In the genomic region with DNA sequence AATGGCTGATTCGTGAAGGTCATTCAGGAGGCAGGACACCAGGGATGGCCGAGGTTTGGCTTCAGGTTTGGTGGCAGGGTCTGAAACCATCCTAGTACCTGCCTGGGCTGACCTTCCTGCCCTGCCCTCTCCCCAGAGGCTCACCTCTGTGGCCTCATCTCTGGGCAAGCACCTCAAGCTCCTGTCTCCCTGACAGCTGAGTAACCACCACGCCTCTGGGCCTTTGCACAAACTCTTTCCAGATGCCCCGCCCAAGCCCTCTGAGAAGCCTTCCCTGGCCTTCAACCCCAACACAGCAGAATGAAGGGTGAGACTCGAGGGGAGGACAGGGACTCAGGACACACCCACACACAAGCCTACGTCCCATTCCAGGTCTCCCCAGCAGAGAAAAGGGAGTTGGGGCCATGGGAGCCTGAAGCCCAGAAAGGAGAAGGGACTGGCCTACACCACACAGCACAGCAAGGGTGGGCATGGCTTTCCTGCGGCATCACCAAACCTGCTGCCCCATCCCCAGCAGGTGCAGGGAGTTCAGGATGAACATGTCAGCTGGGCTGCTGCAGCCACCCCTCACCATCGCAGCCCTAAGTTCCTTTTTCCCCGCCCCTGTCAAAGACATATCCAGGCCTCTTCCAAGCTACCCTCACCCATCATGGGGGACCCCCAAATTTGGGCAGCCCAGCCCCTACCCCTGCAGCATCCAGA, we compare ENCODE assay signal across 24 cellular contexts. TPM values are rescaled to one million over a fixed set of nuclear protein-coding genes. Genes with fewer than 3 reads are reported as not detected.
A peak's percentile ranks its signal among the peaks of the same experiment; 100 is the strongest.
DNase-seq lines count a peak whose midpoint lies in the region; ATAC-seq and FAIRE-seq lines count a peak whose summit lies in the region.
"Had no signal": no experiment of that assay in that cellular context is flagged by ENCODE, and none has a peak within 500 bp of the region (broad histone marks: within the 10 kb centered on the region; RNA-seq: fewer than 3 reads in every experiment).

No MANE protein-coding gene starts in this region.

- no peaks in the 10 kb centered on the region for H3K79me2 ChIP-seq in Karpas-422 (ENCODE audit: low read length)

- no peak overlapping the region for H3K4me3 Mint-ChIP-seq in activated naive CD4-positive, alpha-beta T cell treated with anti-CD3 and anti-CD28 coated beads, Interleukin-2, amount 10 ng/mL, durations not matched to agents 7 days and 5 days
- H3K4me3 Mint-ChIP-seq in stimulated activated naive B cell treated with anti-CD40 and anti-IgM and Interleukin-4, amounts not matched to agents 10 μg/mL and 1 μg/mL and 100 μg/mL, for 72 hours, result peak overlapping the region; percentile 83 to 84

- peaks cover 5% of the 10 kb centered on the region for H3K36me3 Mint-ChIP-seq in activated naive CD4-positive, alpha-beta T cell treated with anti-CD3 and anti-CD28 coated beads, Interleukin-2, amount 10 ng/mL, durations not matched to agents 7 days and 5 days
- H3K36me3 Mint-ChIP-seq in stimulated activated naive B cell treated with anti-CD40 and anti-IgM and Interleukin-4, amounts not matched to agents 10 μg/mL and 1 μg/mL and 100 μg/mL, for 72 hours, result peaks cover 34 to 55% of the 10 kb centered on the region in 2 donors

- H3K27me3 Mint-ChIP-seq in activated naive CD4-positive, alpha-beta T cell treated with anti-CD3 and anti-CD28 coated beads, Interleukin-2, amount 10 ng/mL, durations not matched to agents 7 days and 5 days, result peaks cover 89% of the 10 kb centered on the region
- peaks cover 15 to 19% of the 10 kb centered on the region in 2 donors for H3K27me3 Mint-ChIP-seq in stimulated activated naive B cell treated with anti-CD40 and anti-IgM and Interleukin-4, amounts not matched to agents 10 μg/mL and 1 μg/mL and 100 μg/mL, for 72 hours

- peaks cover 32% of the 10 kb centered on the region for H4K20me1 ChIP-seq in Karpas-422 (ENCODE audit: insufficient read depth, low read depth, low read length)

- H3K27ac Mint-ChIP-seq in activated naive CD4-positive, alpha-beta T cell treated with anti-CD3 and anti-CD28 coated beads, Interleukin-2, amount 10 ng/mL, durations not matched to agents 7 days and 5 days, result peak overlapping the region; percentile 60
- H3K27ac Mint-ChIP-seq in stimulated activated naive B cell treated with anti-CD40 and anti-IgM and Interleukin-4, amounts not matched to agents 10 μg/mL and 1 μg/mL and 100 μg/mL, for 72 hours, result peak overlapping the region; percentile 89

- H3K9ac ChIP-seq in Karpas-422 (ENCODE audit: low read length) (no peak overlapping the region), iPS-15b (ENCODE audit: low read depth, low read length) (no peak overlapping the region)

- H3K9me2 ChIP-seq in Karpas-422 (replicated peaks; ENCODE audit: insufficient read depth, low read length), result no peaks in the 10 kb centered on the region

- H3K4me1 ChIP-seq in Karpas-422 (ENCODE audit: low read length) (peaks cover 41% of the 10 kb centered on the region), iPS-15b (ENCODE audit: control insufficient read depth, insufficient read depth, low read length) (no peaks in the 10 kb centered on the region)
- H3K4me1 ChIP-seq: foreskin keratinocyte had no signal

- no peak overlapping the region for H2AFZ ChIP-seq in Karpas-422 (ENCODE audit: low read length)

- no peak overlapping the region for H3K4me3 ChIP-seq in Karpas-422 (ENCODE audit: low read length)
- H3K4me3 ChIP-seq in iPS-15b (ENCODE audit: low read depth, low read length), result peak overlapping the region; percentile 4
- H3K4me3 ChIP-seq: cardiac muscle cell, smooth muscle cell, uterus had no signal

- no peak for DNase-seq in activated naive CD4-positive, alpha-beta T cell treated with anti-CD3 and anti-CD28 coated beads, Interleukin-2, amount 10 ng/mL, durations not matched to agents 7 days and 5 days
- no peak for DNase-seq in activated naive CD4-positive, alpha-beta T cell treated with Interleukin-2 at 50 U/mL for 16 hours
- DNase-seq in Karpas-422 (no peak), hypothalamus (lab: John Stamatoyannopoulos, UW) (no peak), HTR-8/SVneo (ENCODE audit: insufficient read length, low spot score) (no peak)
- no peak for DNase-seq in stimulated activated naive B cell treated with anti-CD40 and anti-IgM and Interleukin-4, amounts not matched to agents 10 μg/mL and 1 μg/mL and 100 μg/mL, for 72 hours
- no peak for DNase-seq in activated effector memory CD4-positive, alpha-beta T cell treated with anti-CD3 and anti-CD28 coated beads, Interleukin-2, amount 50 U/mL, for 16 hours
- DNase-seq: activated CD4-positive, alpha-beta T cell treated with anti-CD3 and anti-CD28 coated beads for 48 hours; activated CD8-positive, alpha-beta memory T cell treated with anti-CD3 and anti-CD28 coated beads, Interleukin-2, amount 50 U/mL, for 48 hours; foreskin keratinocyte; hippocampal formation; KBM-7; mammary epithelial cell; NCI-H2029; stimulated activated CD4-positive, alpha-beta T cell treated with anti-CD3 and anti-CD28 coated beads, Interleukin-4, amount 100 ng/mL, for 1 hour; uterus had no signal

- FAIRE-seq in HTR-8/SVneo (lab: Jason Lieb, UNC), result no peak

- H3K9me3 Mint-ChIP-seq in activated naive CD4-positive, alpha-beta T cell treated with anti-CD3 and anti-CD28 coated beads, Interleukin-2, amount 10 ng/mL, durations not matched to agents 7 days and 5 days, result no peaks in the 10 kb centered on the region
- H3K9me3 Mint-ChIP-seq in stimulated activated naive B cell treated with anti-CD40 and anti-IgM and Interleukin-4, amounts not matched to agents 10 μg/mL and 1 μg/mL and 100 μg/mL, for 72 hours, result no peaks in the 10 kb centered on the region

- H3K27me3 ChIP-seq in Karpas-422 (ENCODE audit: low read length), result no peaks in the 10 kb centered on the region; the same call in 1 of the 2 replicates
- peaks cover 85% of the 10 kb centered on the region for H3K27me3 ChIP-seq in iPS-15b (ENCODE audit: control insufficient read depth, insufficient read depth, low read length)

- H3K27ac ChIP-seq in Karpas-422 (ENCODE audit: low read length), result no peak overlapping the region
- H3K27ac ChIP-seq: cardiac muscle cell, epithelial cell of prostate, foreskin keratinocyte, uterus had no signal

- CTCF ChIA-PET in activated naive CD4-positive, alpha-beta T cell treated with anti-CD3 and anti-CD28 coated beads, Interleukin-2, amount 10 ng/mL, durations not matched to agents 7 days and 5 days (lab: Charles Lee), result interaction anchor here (2.0 kb wide), 1 partner anchor 215 kb away, joined by 4 read pairs; no protein-coding TSS in a partner anchor

- H3K4me1 Mint-ChIP-seq in activated naive CD4-positive, alpha-beta T cell treated with anti-CD3 and anti-CD28 coated beads, Interleukin-2, amount 10 ng/mL, durations not matched to agents 7 days and 5 days, result peaks cover 38% of the 10 kb centered on the region
- peaks cover 60 to 79% of the 10 kb centered on the region in 2 donors for H3K4me1 Mint-ChIP-seq in stimulated activated naive B cell treated with anti-CD40 and anti-IgM and Interleukin-4, amounts not matched to agents 10 μg/mL and 1 μg/mL and 100 μg/mL, for 72 hours

- no peak for ATAC-seq in stimulated activated naive B cell treated with anti-CD40 and anti-IgM and Interleukin-4, amounts not matched to agents 10 μg/mL and 1 μg/mL and 100 μg/mL, for 72 hours (replicated peaks)
- ATAC-seq: foreskin keratinocyte had no signal

- H3K4me2 ChIP-seq in Karpas-422 (ENCODE audit: low read depth, low read length, poor library complexity, severe bottlenecking), result peak overlapping the region; percentile 23
- H3K4me2 ChIP-seq: smooth muscle cell had no signal

- no peaks in the 10 kb centered on the region for H3K36me3 ChIP-seq in Karpas-422 (ENCODE audit: insufficient read depth, low read length)
- H3K36me3 ChIP-seq in iPS-15b (ENCODE audit: control insufficient read depth, insufficient read depth, low read length), result no peaks in the 10 kb centered on the region
- H3K36me3 ChIP-seq: cardiac muscle cell, uterus had no signal

- H3K9me3 ChIP-seq in Karpas-422 (ENCODE audit: low read length) (no peaks in the 10 kb centered on the region), iPS-15b (ENCODE audit: control insufficient read depth, insufficient read depth, low read length) (no peaks in the 10 kb centered on the region)
- H3K9me3 ChIP-seq: uterus had no signal

RNA-seq across cellular contexts. Expression of gene SHISA8, which starts 2.4 kb away (rescaled TPM):
- 3.2 and 6.5 TPM in 2 replicates for total RNA-seq in Karpas-422 (2014; rRNA removed; shearing (Covaris generic); ENCODE audit: low replicate concordance)
- total RNA-seq: cardiac muscle cell, dermis microvascular lymphatic vessel endothelial cell, foreskin keratinocyte, kidney epithelial cell, mammary epithelial cell, NCI-H460, pulmonary artery endothelial cell, smooth muscle cell had no signal

RNA-seq across cellular contexts. Expression of gene TNFRSF13C, which starts 14.1 kb away (rescaled TPM):
- 130 and 141 TPM in 2 replicates for total RNA-seq in Karpas-422 (2014; rRNA removed; shearing (Covaris generic); ENCODE audit: low replicate concordance)
- total RNA-seq: smooth muscle cell had no signal

RNA-seq across cellular contexts. Expression of gene CENPM, which starts 34.5 kb away (rescaled TPM):
- total RNA-seq in Karpas-422 (2014; rRNA removed; shearing (Covaris generic); ENCODE audit: low replicate concordance), result 83.8 and 108 TPM in 2 replicates

RNA-seq across cellular contexts. Expression of gene SEPTIN3, which starts 56.8 kb away (rescaled TPM):
- total RNA-seq in Karpas-422 (2014; rRNA removed; shearing (Covaris generic); ENCODE audit: low replicate concordance), result not detected in 2 replicates
